In genomic region chr19:55653651-55654322, GRCh38 we compare ENCODE assay signal across 8 cellular contexts. TPM values are rescaled to one million over a fixed set of nuclear protein-coding genes. Genes with fewer than 3 reads are reported as not detected.
DNase-seq lines count a peak whose midpoint lies in the region; ATAC-seq, FAIRE-seq and TF ChIP-seq lines count a peak whose summit lies in the region.

No MANE protein-coding gene starts in this region.

- H3K4me3 ChIP-seq in BE2C (ENCODE audit: low read depth, low read length) (peak overlapping the region; percentile 99), kidney (ENCODE audit: low read length in 2 of 2) (peak overlapping the region; percentile 95 to 96)

- H3K36me3 ChIP-seq in BE2C (peaks cover 30% of the 10 kb centered on the region), kidney (ENCODE audit: control insufficient read depth in 1 of 2, insufficient read depth in 2 of 2, low read length in 2 of 2) (no peaks in the 10 kb centered on the region)

- ATAC-seq in HG03378 (IDR thresholded peaks at IDR 0.05; ENCODE audit: unreplicated experiment), result peak; percentile 46
- ATAC-seq in activated CD4-positive, CD25-positive, alpha-beta regulatory T cell treated with anti-CD3 and anti-CD28 coated beads, Interleukin-2, amount 50 U/mL, for 24 hours, result peak; percentile 52 to 56

- DNase-seq in BE2C (peak; percentile 97), NCI-H446 (lab: John Stamatoyannopoulos, UW) (peak; percentile 99 to 100), cerebellar cortex (ENCODE audit: low spot score) (peak; percentile 99), kidney (peak; percentile 99)
- peak; percentile 95 to 98 for DNase-seq in stimulated activated CD4-positive, alpha-beta T cell treated with anti-CD3 and anti-CD28 coated beads, Interleukin-15, amount 100 ng/mL, for 1 hour (ENCODE audit: low read depth in 1 of 2, low spot score in 1 of 2)

- intact Hi-C loops in kidney (cut with DNase I), result no loop called here

- FAIRE-seq in kidney (lab: Jason Lieb, UNC), result peak; percentile 73

- TF ChIP-seq CTCF in BE2C (IDR thresholded peaks at IDR 0.05; ENCODE audit: low read depth, low read length) (peak; percentile 100), kidney (IDR thresholded peaks at IDR 0.05; ENCODE audit: borderline replicate concordance, extremely low read depth, insufficient read depth) (peak; percentile 100)

- H3K27ac ChIP-seq in kidney (ENCODE audit: low read depth in 2 of 2, low read length in 2 of 2), result peak overlapping the region; percentile 99

- H3K9me3 ChIP-seq in BE2C (no peaks in the 10 kb centered on the region), kidney (ENCODE audit: control insufficient read depth in 1 of 2, low read length in 2 of 2) (no peaks in the 10 kb centered on the region)

- peak; percentile 92 for TF ChIP-seq POLR2A in GM19099 (IDR thresholded peaks at IDR 0.05; ENCODE audit: extremely low read depth, insufficient read length, low read depth)

- H3K27me3 ChIP-seq in BE2C, result no peaks in the 10 kb centered on the region

- peak overlapping the region; percentile 84 to 96 for H3K9ac ChIP-seq in kidney (ENCODE audit: low read length in 2 of 2)

- H3K4me1 ChIP-seq in BE2C, result no peaks in the 10 kb centered on the region; the same call in 1 of the 2 replicates
- peaks cover 10 to 37% of the 10 kb centered on the region in 2 donors for H3K4me1 ChIP-seq in kidney (ENCODE audit: control insufficient read depth in 1 of 2, insufficient read depth in 1 of 2, low read depth in 1 of 2, low read length in 2 of 2)

RNA-seq across cellular contexts. Expression of gene U2AF2, which starts 1.0 kb away (rescaled TPM):
- polyA plus RNA-seq in BE2C (2012; ENCODE audit: insufficient read depth, insufficient read length, low read depth), result 543 TPM
- 161 TPM for total RNA-seq in kidney
- polyA plus RNA-seq in kidney (ENCODE audit: insufficient read depth, low read depth, low replicate concordance), result 54.8 TPM

RNA-seq across cellular contexts. Expression of gene CCDC106, which starts 5.8 kb away (rescaled TPM):
- 51.0 TPM for polyA plus RNA-seq in BE2C (2012; ENCODE audit: insufficient read depth, insufficient read length, low read depth)
- 22.7 TPM for total RNA-seq in kidney
- polyA plus RNA-seq in kidney (ENCODE audit: insufficient read depth, low read depth, low replicate concordance), result 51.9 TPM

RNA-seq across cellular contexts. Expression of gene ZNF581, which starts 10.3 kb away (rescaled TPM):
- polyA plus RNA-seq in BE2C (2012; ENCODE audit: insufficient read depth, insufficient read length, low read depth), result 42.2 TPM
- total RNA-seq in kidney, result 23.6 TPM
- 22.0 TPM for polyA plus RNA-seq in kidney (ENCODE audit: insufficient read depth, low read depth, low replicate concordance)

RNA-seq across cellular contexts. Expression of gene ZNF580, which starts 13.0 kb away (rescaled TPM):
- polyA plus RNA-seq in BE2C (2012; ENCODE audit: insufficient read depth, insufficient read length, low read depth), result 129 TPM
- total RNA-seq in kidney, result 56.8 TPM
- polyA plus RNA-seq in kidney (ENCODE audit: insufficient read depth, low read depth, low replicate concordance), result 47.0 TPM

RNA-seq across cellular contexts. Expression of gene EPN1, which starts 21.2 kb away (rescaled TPM):
- polyA plus RNA-seq in BE2C (2012; ENCODE audit: insufficient read depth, insufficient read length, low read depth), result 358 TPM
- total RNA-seq in kidney, result 145 TPM
- 138 TPM for polyA plus RNA-seq in kidney (ENCODE audit: insufficient read depth, low read depth, low replicate concordance)

Comparison
In these comparisons a context has a peak if more than half of its experiments do, and no peak if none do; other contexts are left out.
1. Peak in every context shown above with its lines: DNase-seq, ATAC-seq, H3K4me3 ChIP-seq and H3K27ac ChIP-seq.